In the genomic region with DNA sequence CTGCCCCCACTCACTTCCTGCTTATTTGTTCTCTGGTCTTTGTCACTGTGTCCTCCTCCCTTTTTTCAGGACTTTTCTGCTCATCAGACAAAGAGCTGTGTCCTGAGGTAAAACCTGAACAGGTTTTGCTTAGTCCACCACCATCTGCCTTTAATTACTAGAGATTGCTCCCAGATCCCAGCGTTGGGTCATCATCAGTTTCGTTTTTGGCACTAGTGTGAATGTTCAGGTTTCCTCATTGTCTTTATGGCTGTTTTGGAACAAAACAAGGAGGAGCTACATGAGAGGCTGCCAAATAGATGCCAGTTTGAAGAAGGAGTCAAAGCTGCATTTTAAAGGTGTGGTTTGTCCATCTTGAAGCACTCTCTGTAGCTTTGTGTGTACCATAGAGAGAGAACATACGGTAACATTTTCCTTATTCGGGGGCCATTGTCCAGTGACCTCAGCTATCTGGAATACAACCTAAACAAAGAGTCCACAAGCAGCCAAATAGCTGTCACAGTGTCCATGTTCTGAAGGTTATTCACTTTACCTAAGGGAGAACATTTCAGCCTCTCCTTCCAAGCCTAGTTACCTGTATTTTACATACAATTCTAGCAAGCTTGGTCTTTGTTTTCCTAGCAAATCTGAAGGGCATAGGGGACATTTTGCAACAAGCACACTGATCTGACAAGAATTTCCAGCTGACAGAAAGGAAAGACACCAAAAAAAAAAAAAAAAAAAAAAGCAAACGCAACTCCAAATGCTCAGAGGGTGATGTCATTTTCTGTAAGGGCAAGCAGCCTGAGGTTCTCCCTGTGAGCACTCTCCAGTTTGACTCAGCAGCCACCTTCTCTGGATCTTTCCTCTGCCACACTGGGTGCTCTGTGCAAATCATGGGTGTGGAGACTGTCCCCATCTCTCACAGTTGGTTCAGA, we compare ENCODE assay signal across 14 cellular contexts.
DNase-seq lines count a peak whose midpoint lies in the region; ATAC-seq, FAIRE-seq and TF ChIP-seq lines count a peak whose summit lies in the region.
"Had no signal": no experiment of that assay in that cellular context is flagged by ENCODE, and none has a peak within 500 bp of the region (broad histone marks: within the 10 kb centered on the region; RNA-seq: fewer than 3 reads in every experiment).

No MANE protein-coding gene starts in this region.

- intact Hi-C loops in left lung (cut with DNase I) (no loop called here), uterus (cut with DNase I; ENCODE audit: low total_unique reads) (no loop called here), kidney (cut with DNase I) (no loop called here)

- H3K4me3 ChIP-seq in cardiac fibroblast (replicated peaks in 1 of 2; ENCODE audit: low read depth in 2 of 2, low read length in 2 of 2) (peak overlapping the region in 1 of 2 donors; percentile 16), left lung (no peak overlapping the region), uterus (no peak overlapping the region), kidney (ENCODE audit: low read length in 2 of 2) (no peak overlapping the region)

- H3K27ac ChIP-seq in left lung, result peak overlapping the region in 1 of 2 donors; percentile 19
- H3K27ac ChIP-seq in uterus, result peak overlapping the region; percentile 66 to 81
- H3K27ac ChIP-seq in kidney (ENCODE audit: low read depth in 2 of 2, low read length in 2 of 2), result no peak overlapping the region

- no peak for DNase-seq in activated naive CD4-positive, alpha-beta T cell treated with anti-CD3 and anti-CD28 coated beads, Interleukin-2, amount 50 U/mL, for 72 hours (ENCODE audit: low spot score in 2 of 2)
- DNase-seq in activated naive CD4-positive, alpha-beta T cell treated with Interleukin-2 at 50 U/mL for 16 hours, result no peak
- DNase-seq in cardiac fibroblast (ENCODE audit: low read depth in 2 of 2) (peak; percentile 70 to 84), left lung (no peak), uterus (peak in 1 of 2 donors; percentile 77), kidney (no peak)
- DNase-seq in stimulated activated CD4-positive, alpha-beta T cell treated with anti-CD3 and anti-CD28 coated beads, Interleukin-12 subunit alpha, Interleukin-12 subunit beta, amount 100 ng/mL, for 4 hours, result no peak
- no peak for DNase-seq in stimulated activated effector memory CD8-positive, alpha-beta T cell treated with anti-CD3 and anti-CD28 coated beads, Interleukin-12 subunit alpha, Interleukin-12 subunit beta, amount 100 ng/mL, for 72 hours (ENCODE audit: low spot score in 2 of 2)
- DNase-seq: AML-193; effector memory CD4-positive, alpha-beta T cell; NCI-H524 treated with DMSO at 0.1 percent for 48 hours; stimulated activated CD4-positive, alpha-beta T cell treated with anti-CD3 and anti-CD28 coated beads, Interleukin-4, amount 100 ng/mL, for 1 hour had no signal

- no peak overlapping the region for H3K9ac ChIP-seq in kidney (ENCODE audit: low read length in 2 of 2)

- no peaks in the 10 kb centered on the region for H3K4me1 Mint-ChIP-seq in stimulated activated effector memory CD8-positive, alpha-beta T cell treated with anti-CD3 and anti-CD28 coated beads, Interleukin-12 subunit alpha, Interleukin-12 subunit beta, amount 100 ng/mL, for 72 hours

- no peak for FAIRE-seq in kidney (lab: Jason Lieb, UNC)
- FAIRE-seq: TTC549 had no signal

- peaks cover 18 to 22% of the 10 kb centered on the region in 2 donors for H3K9me3 Mint-ChIP-seq in activated naive CD4-positive, alpha-beta T cell treated with anti-CD3 and anti-CD28 coated beads, Interleukin-2, amount 50 U/mL, for 72 hours
- peaks cover 16% of the 10 kb centered on the region for H3K9me3 Mint-ChIP-seq in stimulated activated effector memory CD8-positive, alpha-beta T cell treated with anti-CD3 and anti-CD28 coated beads, Interleukin-12 subunit alpha, Interleukin-12 subunit beta, amount 100 ng/mL, for 72 hours

- peaks cover 22 to 24% of the 10 kb centered on the region in 2 donors for H3K36me3 Mint-ChIP-seq in activated naive CD4-positive, alpha-beta T cell treated with anti-CD3 and anti-CD28 coated beads, Interleukin-2, amount 50 U/mL, for 72 hours
- H3K36me3 Mint-ChIP-seq in stimulated activated effector memory CD8-positive, alpha-beta T cell treated with anti-CD3 and anti-CD28 coated beads, Interleukin-12 subunit alpha, Interleukin-12 subunit beta, amount 100 ng/mL, for 72 hours, result no peaks in the 10 kb centered on the region

- peak; percentile 31 to 35 for ATAC-seq in activated naive CD4-positive, alpha-beta T cell treated with anti-CD3 and anti-CD28 coated beads, Interleukin-2, amount 50 U/mL, for 72 hours
- ATAC-seq in left lung, result peak; percentile 77
- no peak for ATAC-seq in stimulated activated effector memory CD8-positive, alpha-beta T cell treated with anti-CD3 and anti-CD28 coated beads, Interleukin-12 subunit alpha, Interleukin-12 subunit beta, amount 100 ng/mL, for 72 hours

- no peak for TF ChIP-seq POLR2A in uterus (IDR thresholded peaks at IDR 0.05)

- H3K36me3 ChIP-seq in left lung (no peaks in the 10 kb centered on the region), uterus (no peaks in the 10 kb centered on the region), kidney (ENCODE audit: control insufficient read depth in 1 of 2, insufficient read depth in 2 of 2, low read length in 2 of 2) (no peaks in the 10 kb centered on the region)

- peaks cover 0 to 18% of the 10 kb centered on the region in 2 donors for H3K9me3 ChIP-seq in left lung
- H3K9me3 ChIP-seq in uterus, result no peaks in the 10 kb centered on the region
- H3K9me3 ChIP-seq in kidney (ENCODE audit: control insufficient read depth in 1 of 2, low read length in 2 of 2), result peaks cover 0 to 5% of the 10 kb centered on the region in 2 donors

- H3K4me1 ChIP-seq in left lung, result no peaks in the 10 kb centered on the region
- no peaks in the 10 kb centered on the region for H3K4me1 ChIP-seq in uterus
- H3K4me1 ChIP-seq in kidney (ENCODE audit: control insufficient read depth in 1 of 2, insufficient read depth in 1 of 2, low read depth in 1 of 2, low read length in 2 of 2), result no peaks in the 10 kb centered on the region

- H3K27ac Mint-ChIP-seq in activated naive CD4-positive, alpha-beta T cell treated with anti-CD3 and anti-CD28 coated beads, Interleukin-2, amount 50 U/mL, for 72 hours, result peak overlapping the region in 1 of 2 donors; percentile 49
- H3K27ac Mint-ChIP-seq in stimulated activated effector memory CD8-positive, alpha-beta T cell treated with anti-CD3 and anti-CD28 coated beads, Interleukin-12 subunit alpha, Interleukin-12 subunit beta, amount 100 ng/mL, for 72 hours, result no peak overlapping the region
- H3K27ac Mint-ChIP-seq: activated T-helper 1 cell treated with anti-CD3 and anti-CD28 coated beads, Interleukin-12 subunit alpha, Interleukin-12 subunit beta, Interleukin-2, Interleukin-4 antibody, amounts not matched to agents 30 ng/mL and 10 ng/mL and 1 ng/mL, durations not matched to agents 14 hours and 24 hours and 36 hours had no signal

- H3K27me3 ChIP-seq in left lung, result no peaks in the 10 kb centered on the region
- H3K27me3 ChIP-seq in uterus, result no peaks in the 10 kb centered on the region

- no peak overlapping the region for H3K4me3 Mint-ChIP-seq in stimulated activated effector memory CD8-positive, alpha-beta T cell treated with anti-CD3 and anti-CD28 coated beads, Interleukin-12 subunit alpha, Interleukin-12 subunit beta, amount 100 ng/mL, for 72 hours
- H3K4me3 Mint-ChIP-seq: activated T-helper 1 cell treated with anti-CD3 and anti-CD28 coated beads, Interleukin-12 subunit alpha, Interleukin-12 subunit beta, Interleukin-2, Interleukin-4 antibody, amounts not matched to agents 30 ng/mL and 10 ng/mL and 1 ng/mL, durations not matched to agents 14 hours and 24 hours and 36 hours had no signal

- TF ChIP-seq CTCF in cardiac fibroblast (IDR thresholded peaks at IDR 0.05; ENCODE audit: low read depth, low read length), result no peak
- TF ChIP-seq CTCF in left lung (IDR thresholded peaks at IDR 0.05), result no peak
- no peak for TF ChIP-seq CTCF in uterus (IDR thresholded peaks at IDR 0.05)
- no peak for TF ChIP-seq CTCF in kidney (IDR thresholded peaks at IDR 0.05; ENCODE audit: borderline replicate concordance, extremely low read depth, insufficient read depth)

Comparison
In these comparisons a context has a peak if more than half of its experiments do, and no peak if none do; other contexts are left out.
1. DNase-seq: peak in cardiac fibroblast (2 of 2); none in activated naive CD4-positive, alpha-beta T cell treated with anti-CD3 and anti-CD28 coated beads, Interleukin-2, amount 50 U/mL, for 72 hours (0 of 2), activated naive CD4-positive, alpha-beta T cell treated with Interleukin-2 at 50 U/mL for 16 hours (single experiment), left lung (0 of 2), stimulated activated CD4-positive, alpha-beta T cell treated with anti-CD3 and anti-CD28 coated beads, Interleukin-12 subunit alpha, Interleukin-12 subunit beta, amount 100 ng/mL, for 4 hours (single experiment), stimulated activated effector memory CD8-positive, alpha-beta T cell treated with anti-CD3 and anti-CD28 coated beads, Interleukin-12 subunit alpha, Interleukin-12 subunit beta, amount 100 ng/mL, for 72 hours (0 of 2) and kidney (single experiment).
2. H3K27ac ChIP-seq: peak in uterus (2 of 2); none in kidney (0 of 2).